ENCODE assay signal across 8 cellular contexts in genomic region chr6:26157838-26158580, GRCh38.
DNase-seq lines count a peak whose midpoint lies in the region; ATAC-seq and TF ChIP-seq lines count a peak whose summit lies in the region.

No MANE protein-coding gene starts in this region.

- H3K27ac Mint-ChIP-seq in T-helper 17 cell: peak overlapping the region; percentile 98

- in situ Hi-C loops in GM13977 (cut with MboI; ENCODE audit: low pct_unique_long_range_greater_than_20kb, low sequenced_read_pairs, unreplicated experiment): no loop called here

- intact Hi-C loops in ascending aorta (cut with DNase I) (loop anchor here (1.0 to 5.0 kb wide), 6 partner anchors 14 to 974 kb away; a partner anchor contains a TSS), right cardiac atrium (cut with DNase I) (loop anchor here in 3 of 4 donors (2.0 to 5.0 kb wide), 2 partner anchors 33 to 36 kb away; a partner anchor contains a TSS), psoas muscle (cut with DNase I) (loop anchor here (1.0 to 2.0 kb wide), 3 partner anchors 35 to 102 kb away; a partner anchor contains a TSS), uterus (cut with DNase I; ENCODE audit: low total_unique reads) (loop anchor here (2.0 to 10.0 kb wide), 2 partner anchors 33 to 53 kb away; a partner anchor contains a TSS)

- TF ChIP-seq POLR2A in uterus (IDR thresholded peaks at IDR 0.05): peak; percentile 98 to 99

- H3K27me3 Mint-ChIP-seq in T-helper 17 cell: no peaks in the 10 kb centered on the region

- peak overlapping the region; percentile 86 to 91 for H3K4me3 ChIP-seq in ascending aorta
- peak overlapping the region; percentile 78 for H3K4me3 ChIP-seq in right cardiac atrium (ENCODE audit: low read length)
- H3K4me3 ChIP-seq in psoas muscle: peak overlapping the region; percentile 88
- H3K4me3 ChIP-seq in uterus: peak overlapping the region; percentile 76 to 81

- ATAC-seq in HG02884 (IDR thresholded peaks at IDR 0.05; ENCODE audit: unreplicated experiment) (peak; percentile 53), T-helper 17 cell (peak; percentile 77), right cardiac atrium (peak; percentile 92), psoas muscle (peak; percentile 81 to 82 (median 81))

- H3K27me3 ChIP-seq in ascending aorta: no peaks in the 10 kb centered on the region
- H3K27me3 ChIP-seq in right cardiac atrium (ENCODE audit: control insufficient read depth, insufficient read depth): no peaks in the 10 kb centered on the region
- no peaks in the 10 kb centered on the region for H3K27me3 ChIP-seq in psoas muscle (ENCODE audit: insufficient read depth in 3 of 3, low read length in 2 of 3)
- no peaks in the 10 kb centered on the region for H3K27me3 ChIP-seq in uterus

- peak overlapping the region; percentile 94 for H3K4me3 Mint-ChIP-seq in T-helper 17 cell

- H3K9me3 ChIP-seq in T-helper 17 cell (ENCODE audit: control insufficient read depth, low read length, poor library complexity, severe bottlenecking) (no peaks in the 10 kb centered on the region), ascending aorta (no peaks in the 10 kb centered on the region), right cardiac atrium (ENCODE audit: control insufficient read depth, low read length) (no peaks in the 10 kb centered on the region), psoas muscle (no peaks in the 10 kb centered on the region), uterus (no peaks in the 10 kb centered on the region)

- H3K36me3 ChIP-seq in ascending aorta (no peaks in the 10 kb centered on the region), psoas muscle (ENCODE audit: insufficient read depth in 1 of 2, low read depth in 1 of 2) (no peaks in the 10 kb centered on the region), uterus (no peaks in the 10 kb centered on the region)

- peak; percentile 89 for DNase-seq in GM13977 (ENCODE audit: low spot score)
- peak; percentile 98 for DNase-seq in NCI-H1694 treated with DMSO at 0.1 percent for 48 hours (lab: John Stamatoyannopoulos, UW)
- peak; percentile 41 to 72 (median 72) for DNase-seq in T-helper 17 cell
- DNase-seq in ascending aorta (ENCODE audit: low spot score in 2 of 2): peak; percentile 67 to 92
- peak; percentile 68 to 87 (median 86) for DNase-seq in right cardiac atrium
- peak; percentile 67 to 83 for DNase-seq in psoas muscle
- peak; percentile 78 to 93 for DNase-seq in uterus

- under 1% methylated on average over 37 of the region's 37 CpGs for WGBS in right cardiac atrium
- 1% methylated on average over 37 of the region's 37 CpGs for WGBS in psoas muscle, 3 donors

- H3K4me1 ChIP-seq in ascending aorta: peaks cover 0 to 14% of the 10 kb centered on the region in 2 donors
- no peaks in the 10 kb centered on the region for H3K4me1 ChIP-seq in right cardiac atrium (ENCODE audit: control insufficient read depth, insufficient read depth, low read length)
- H3K4me1 ChIP-seq in psoas muscle: peaks cover 15% of the 10 kb centered on the region
- H3K4me1 ChIP-seq in uterus: no peaks in the 10 kb centered on the region

- H3K36me3 Mint-ChIP-seq in T-helper 17 cell (ENCODE audit: low read depth): peaks cover 5% of the 10 kb centered on the region

- no peak for TF ChIP-seq CTCF in GM13977 (IDR thresholded peaks at IDR 0.05; ENCODE audit: extremely low read depth, insufficient read depth, missing control alignments)
- TF ChIP-seq CTCF in ascending aorta (IDR thresholded peaks at IDR 0.05): no peak
- TF ChIP-seq CTCF in psoas muscle (IDR thresholded peaks at IDR 0.05): no peak
- peak in 1 of 4 experiments; percentile 36 for TF ChIP-seq CTCF in uterus (IDR thresholded peaks at IDR 0.05)

- peak overlapping the region; percentile 98 to 99 for H3K27ac ChIP-seq in ascending aorta
- H3K27ac ChIP-seq in right cardiac atrium (ENCODE audit: low read length): peak overlapping the region; percentile 99
- H3K27ac ChIP-seq in psoas muscle: peak overlapping the region; percentile 98
- peak overlapping the region; percentile 97 to 99 for H3K27ac ChIP-seq in uterus

- H3K4me1 Mint-ChIP-seq in T-helper 17 cell: peaks cover 48% of the 10 kb centered on the region

Comparison
In these comparisons a context has a peak if more than half of its experiments do, and no peak if none do; other contexts are left out.
1. Peak in every context shown above with its lines: DNase-seq, ATAC-seq, H3K4me3 ChIP-seq and H3K27ac ChIP-seq.